13 cellular contexts compared by ENCODE assay signal in the genomic region with DNA sequence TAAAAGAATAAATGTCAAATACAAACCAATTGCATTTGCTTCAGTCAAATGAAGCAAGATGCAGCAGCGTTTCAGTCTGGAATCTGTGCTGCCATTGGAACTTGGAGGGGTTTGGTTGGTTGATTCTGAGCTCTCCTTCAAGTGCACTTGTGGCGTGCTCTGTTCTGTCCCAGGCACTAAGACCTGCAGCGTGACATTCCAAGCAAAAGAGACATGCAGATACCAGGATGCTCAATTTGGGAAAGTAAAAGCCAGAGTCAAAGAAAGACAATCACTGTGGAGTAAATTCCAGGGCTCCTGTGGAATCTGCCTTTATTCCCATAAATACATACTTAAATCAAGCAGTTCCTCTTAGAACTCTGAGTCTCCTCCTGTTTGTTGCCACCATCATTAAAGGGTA. TPM values are rescaled to one million over a fixed set of nuclear protein-coding genes. Genes with fewer than 3 reads are reported as not detected.
DNase-seq lines count a peak whose midpoint lies in the region; ATAC-seq and TF ChIP-seq lines count a peak whose summit lies in the region.
"Had no signal": no experiment of that assay in that cellular context is flagged by ENCODE, and none has a peak within 500 bp of the region (broad histone marks: within the 10 kb centered on the region; RNA-seq: fewer than 3 reads in every experiment).

No MANE protein-coding gene starts in this region.

- H3K36me3 ChIP-seq in lower lobe of right lung (no peaks in the 10 kb centered on the region), osteoblast (ENCODE audit: insufficient read depth, low read length) (no peaks in the 10 kb centered on the region), tibial nerve (no peaks in the 10 kb centered on the region)

- TF ChIP-seq POLR2A in tibial nerve (IDR thresholded peaks at IDR 0.05): no peak

- ATAC-seq in lower lobe of right lung: peak; percentile 56 to 61
- no peak for ATAC-seq in HG03354 (IDR thresholded peaks at IDR 0.05; ENCODE audit: poor library complexity, severe bottlenecking, unreplicated experiment)
- no peak for ATAC-seq in HG02973 (IDR thresholded peaks at IDR 0.05; ENCODE audit: unreplicated experiment)

- TF ChIP-seq EP300 in tibial nerve (IDR thresholded peaks at IDR 0.05): no peak

- H3K36me3 Mint-ChIP-seq in chondrocyte (ENCODE audit: low read depth): peaks cover 3% of the 10 kb centered on the region
- H3K36me3 Mint-ChIP-seq in activated T-helper 1 cell treated with anti-CD3 and anti-CD28 coated beads, Interleukin-12 subunit alpha, Interleukin-12 subunit beta, Interleukin-2, Interleukin-4 antibody, amounts not matched to agents 30 ng/mL and 10 ng/mL and 1 ng/mL, durations not matched to agents 14 hours and 24 hours and 36 hours (ENCODE audit: low read depth): no peaks in the 10 kb centered on the region

- 65% methylated on average over 3 of the region's 3 CpGs for WGBS in tibial nerve, 2 donors

- H3K4me3 ChIP-seq in lower lobe of right lung: no peak overlapping the region
- no peak overlapping the region for H3K4me3 ChIP-seq in osteoblast (ENCODE audit: insufficient read depth, low read length)
- H3K4me3 ChIP-seq in tibial nerve: no peak overlapping the region

- H3K27me3 ChIP-seq in lower lobe of right lung (ENCODE audit: low read depth) (no peaks in the 10 kb centered on the region), osteoblast (ENCODE audit: insufficient read depth, low read length) (no peaks in the 10 kb centered on the region), tibial nerve (no peaks in the 10 kb centered on the region)

- peak overlapping the region; percentile 38 for H3K4me2 ChIP-seq in osteoblast (ENCODE audit: insufficient read depth, low read length)

- H3K4me1 ChIP-seq in lower lobe of right lung: no peaks in the 10 kb centered on the region
- peaks cover 15% of the 10 kb centered on the region for H3K4me1 ChIP-seq in osteoblast (ENCODE audit: insufficient read depth, low read length)
- H3K4me1 ChIP-seq in tibial nerve: peaks cover 0 to 9% (median 4%) of the 10 kb centered on the region in 4 donors

- no peaks in the 10 kb centered on the region for H3K9me3 Mint-ChIP-seq in chondrocyte (ENCODE audit: low read depth)
- no peaks in the 10 kb centered on the region for H3K9me3 Mint-ChIP-seq in activated T-helper 1 cell treated with anti-CD3 and anti-CD28 coated beads, Interleukin-12 subunit alpha, Interleukin-12 subunit beta, Interleukin-2, Interleukin-4 antibody, amounts not matched to agents 30 ng/mL and 10 ng/mL and 1 ng/mL, durations not matched to agents 14 hours and 24 hours and 36 hours
- H3K9me3 Mint-ChIP-seq: HFFc6 had no signal

- intact Hi-C loops in lower lobe of right lung (cut with DNase I): no loop called here
- intact Hi-C loops in activated T-helper 1 cell treated with anti-CD3 and anti-CD28 coated beads, Interleukin-12 subunit alpha, Interleukin-12 subunit beta, Interleukin-2, Interleukin-4 antibody, amounts not matched to agents 30 ng/mL and 10 ng/mL and 1 ng/mL, durations not matched to agents 14 hours and 24 hours and 36 hours (cut with micrococcal nuclease): loop anchor here (5.0 kb wide), 1 partner anchor 435 kb away; no protein-coding TSS in a partner anchor

- H3K27ac ChIP-seq in lower lobe of right lung (no peak overlapping the region), osteoblast (ENCODE audit: low read depth, low read length) (no peak overlapping the region), tibial nerve (no peak overlapping the region)

- DNase-seq in DMS79 treated with DMSO at 0.1 percent for 48 hours (lab: John Stamatoyannopoulos, UW) (peak; percentile 78), chondrocyte (ENCODE audit: low spot score) (no peak), lower lobe of right lung (no peak), osteoblast (ENCODE audit: insufficient read length, low spot score, missing footprints) (peak; percentile 57), tibial nerve (ENCODE audit: low spot score in 2 of 2) (no peak)
- DNase-seq in activated T-helper 1 cell treated with anti-CD3 and anti-CD28 coated beads, Interleukin-12 subunit alpha, Interleukin-12 subunit beta, Interleukin-2, Interleukin-4 antibody, amounts not matched to agents 30 ng/mL and 10 ng/mL and 1 ng/mL, durations not matched to agents 14 hours and 24 hours and 36 hours (ENCODE audit: low spot score): no peak
- DNase-seq: C1 segment of cervical spinal cord, HFFc6, NCI-H226, NCI-H524 treated with DMSO at 0.1 percent for 48 hours, Right ventricle myocardium superior had no signal

- no peaks in the 10 kb centered on the region for H3K79me2 ChIP-seq in osteoblast (ENCODE audit: insufficient read depth, low read length)

- H3K9me3 ChIP-seq in lower lobe of right lung: no peaks in the 10 kb centered on the region
- H3K9me3 ChIP-seq in osteoblast (ENCODE audit: low read depth, low read length): no peaks in the 10 kb centered on the region
- no peaks in the 10 kb centered on the region for H3K9me3 ChIP-seq in tibial nerve

- H3K4me1 Mint-ChIP-seq in chondrocyte (ENCODE audit: low read depth): peaks cover 16% of the 10 kb centered on the region
- peaks cover 11% of the 10 kb centered on the region for H3K4me1 Mint-ChIP-seq in activated T-helper 1 cell treated with anti-CD3 and anti-CD28 coated beads, Interleukin-12 subunit alpha, Interleukin-12 subunit beta, Interleukin-2, Interleukin-4 antibody, amounts not matched to agents 30 ng/mL and 10 ng/mL and 1 ng/mL, durations not matched to agents 14 hours and 24 hours and 36 hours (ENCODE audit: low read depth)

- no peak overlapping the region for H3K4me3 Mint-ChIP-seq in chondrocyte (ENCODE audit: unreplicated experiment)
- H3K4me3 Mint-ChIP-seq in activated T-helper 1 cell treated with anti-CD3 and anti-CD28 coated beads, Interleukin-12 subunit alpha, Interleukin-12 subunit beta, Interleukin-2, Interleukin-4 antibody, amounts not matched to agents 30 ng/mL and 10 ng/mL and 1 ng/mL, durations not matched to agents 14 hours and 24 hours and 36 hours: no peak overlapping the region
- H3K4me3 Mint-ChIP-seq: HFFc6 had no signal

- H4K20me1 ChIP-seq in osteoblast (ENCODE audit: insufficient read depth, low read length): no peaks in the 10 kb centered on the region

- TF ChIP-seq CTCF in chondrocyte (IDR thresholded peaks at IDR 0.05): no peak
- no peak for TF ChIP-seq CTCF in lower lobe of right lung (IDR thresholded peaks at IDR 0.05)
- TF ChIP-seq CTCF in osteoblast (IDR thresholded peaks at IDR 0.05; ENCODE audit: extremely low read depth, low read depth, low read length): no peak
- no peak for TF ChIP-seq CTCF in tibial nerve (IDR thresholded peaks at IDR 0.05)

- H2AFZ ChIP-seq in osteoblast (ENCODE audit: low read length): no peak overlapping the region

- peak overlapping the region; percentile 13 for H3K27ac Mint-ChIP-seq in chondrocyte (ENCODE audit: unreplicated experiment)
- H3K27ac Mint-ChIP-seq in activated T-helper 1 cell treated with anti-CD3 and anti-CD28 coated beads, Interleukin-12 subunit alpha, Interleukin-12 subunit beta, Interleukin-2, Interleukin-4 antibody, amounts not matched to agents 30 ng/mL and 10 ng/mL and 1 ng/mL, durations not matched to agents 14 hours and 24 hours and 36 hours: no peak overlapping the region
- H3K27ac Mint-ChIP-seq: HFFc6 had no signal

- H3K27me3 Mint-ChIP-seq in chondrocyte (ENCODE audit: low read depth): no peaks in the 10 kb centered on the region
- peaks cover 12% of the 10 kb centered on the region for H3K27me3 Mint-ChIP-seq in activated T-helper 1 cell treated with anti-CD3 and anti-CD28 coated beads, Interleukin-12 subunit alpha, Interleukin-12 subunit beta, Interleukin-2, Interleukin-4 antibody, amounts not matched to agents 30 ng/mL and 10 ng/mL and 1 ng/mL, durations not matched to agents 14 hours and 24 hours and 36 hours (ENCODE audit: insufficient read depth)

RNA-seq across cellular contexts. Expression of a gene that starts 23.9 kb away (rescaled TPM):
- 64.2 to 86.4 TPM (median 65.0 TPM) in 3 replicates for total RNA-seq in chondrocyte
- total RNA-seq in lower lobe of right lung: 51.1 TPM
- 76.7 and 77.5 TPM in 2 replicates for total RNA-seq in osteoblast
- total RNA-seq in activated T-helper 1 cell treated with anti-CD3 and anti-CD28 coated beads, Interleukin-12 subunit alpha, Interleukin-12 subunit beta, Interleukin-2, Interleukin-4 antibody, amounts not matched to agents 30 ng/mL and 10 ng/mL and 1 ng/mL, durations not matched to agents 14 hours and 24 hours and 36 hours: 133 and 137 TPM in 2 replicates
- total RNA-seq in tibial nerve: 10 to 100 TPM; 47.4 to 64.5 (median 58.9) TPM

Comparison
In these comparisons a context has a peak if more than half of its experiments do, and no peak if none do; other contexts are left out.
1. DNase-seq: peak in DMS79 treated with DMSO at 0.1 percent for 48 hours (single experiment) and osteoblast (single experiment); none in chondrocyte (single experiment), lower lobe of right lung (single experiment), activated T-helper 1 cell treated with anti-CD3 and anti-CD28 coated beads, Interleukin-12 subunit alpha, Interleukin-12 subunit beta, Interleukin-2, Interleukin-4 antibody, amounts not matched to agents 30 ng/mL and 10 ng/mL and 1 ng/mL, durations not matched to agents 14 hours and 24 hours and 36 hours (single experiment) and tibial nerve (0 of 2).
2. ATAC-seq: peak in lower lobe of right lung (2 of 2); none in HG03354 (single experiment) and HG02973 (single experiment).